ENCODE assay signal across 1 cellular context in genomic region chr10:34762603-34763299, GRCh38.
TF ChIP-seq lines count a peak whose summit lies in the region.

No MANE protein-coding gene starts in this region.

TF ChIP-seq in HepG2, 621 proteins besides CTCF, POLR2A, EP300 and RAD21 (continued from another document):
- TF ChIP-seq PBX3 (CRISPR knock-in tag; IDR thresholded peaks at IDR 0.05; ENCODE audit: borderline replicate concordance) (no peak), ZNF597 (CRISPR knock-in tag; IDR thresholded peaks at IDR 0.05) (no peak), ZNF616 (CRISPR knock-in tag; IDR thresholded peaks at IDR 0.05; ENCODE audit: low read depth) (no peak), IRF2 (CRISPR knock-in tag; IDR thresholded peaks at IDR 0.05) (no peak), PRDM15 (CRISPR knock-in tag; IDR thresholded peaks at IDR 0.05) (no peak), SETDB1 (CRISPR knock-in tag; IDR thresholded peaks at IDR 0.05; ENCODE audit: borderline replicate concordance) (no peak), FLYWCH1 (CRISPR knock-in tag; IDR thresholded peaks at IDR 0.05) (no peak), GFI1 (CRISPR knock-in tag; IDR thresholded peaks at IDR 0.05; ENCODE audit: borderline replicate concordance) (no peak), SNAPC5 (CRISPR knock-in tag; IDR thresholded peaks at IDR 0.05; ENCODE audit: borderline replicate concordance) (no peak), ZNF598 (CRISPR knock-in tag; IDR thresholded peaks at IDR 0.05; ENCODE audit: borderline replicate concordance) (no peak), FOSL2 (CRISPR knock-in tag; IDR thresholded peaks at IDR 0.05) (no peak), LBX2 (CRISPR knock-in tag; IDR thresholded peaks at IDR 0.05; ENCODE audit: borderline replicate concordance) (no peak), NR2F6 (IDR thresholded peaks at IDR 0.05) (peak; percentile 91), NR2F6 (CRISPR knock-in tag; IDR thresholded peaks at IDR 0.05) (peak; percentile 70), BCL6 (CRISPR knock-in tag; IDR thresholded peaks at IDR 0.05) (peak; percentile 72), NR2F2 (IDR thresholded peaks at IDR 0.05; ENCODE audit: borderline replicate concordance, low read depth) (no peak), ZNF160 (CRISPR knock-in tag; IDR thresholded peaks at IDR 0.05) (no peak), YY1 (IDR thresholded peaks at IDR 0.05; ENCODE audit: insufficient read depth, insufficient replicate concordance, low read depth, low read length) (peak; percentile 50)
TF ChIP-seq in HepG2: peak in this region for 11.
